Comparison of ENCODE assay signal across 14 cellular contexts in genomic region chr11:133383689-133384088, GRCh38.
A peak's percentile ranks its signal among the peaks of the same experiment; 100 is the strongest.
DNase-seq lines count a peak whose midpoint lies in the region; ATAC-seq and TF ChIP-seq lines count a peak whose summit lies in the region.
"Had no signal": no experiment of that assay in that cellular context is flagged by ENCODE, and none has a peak within 500 bp of the region (broad histone marks: within the 10 kb centered on the region; RNA-seq: fewer than 3 reads in every experiment).

No MANE protein-coding gene starts in this region.

- H3K9me3 ChIP-seq in prostate gland, result no peaks in the 10 kb centered on the region

- peaks cover 19% of the 10 kb centered on the region for H3K4me1 ChIP-seq in prostate gland (replicated peaks)

- no peak for TF ChIP-seq CTCF in VCaP (conservative IDR thresholded peaks at IDR 0.05)
- TF ChIP-seq CTCF in prostate gland (IDR thresholded peaks at IDR 0.05), result no peak

- H3K27me3 ChIP-seq in prostate gland (replicated peaks; ENCODE audit: insufficient read depth), result no peaks in the 10 kb centered on the region

- H3K27ac ChIP-seq in VCaP (peak overlapping the region; percentile 82), prostate gland (no peak overlapping the region)
- H3K27ac ChIP-seq: GM23248 had no signal

- no peak for TF ChIP-seq POLR2A in prostate gland (IDR thresholded peaks at IDR 0.05)

- intact Hi-C loops in prostate gland (cut with DNase I), result no loop called here

- no peaks in the 10 kb centered on the region for H3K36me3 ChIP-seq in prostate gland

- ATAC-seq in HG02840 (IDR thresholded peaks at IDR 0.05; ENCODE audit: low FRiP score, unreplicated experiment), result no peak

- peak; percentile 31 for DNase-seq in NCI-H82 (lab: John Stamatoyannopoulos, UW)
- peak; percentile 47 for DNase-seq in prostate gland (ENCODE audit: low spot score)
- DNase-seq in epidermal melanocyte (ENCODE audit: insufficient read length, low spot score), result no peak
- DNase-seq in T-helper 9 cell, result no peak
- DNase-seq: C1 segment of cervical spinal cord; Calu3; CD4-positive, alpha-beta memory T cell; COR-L47; DND-41; GM23248; H7; HCEC 1CT had no signal

- no peak overlapping the region for H3K4me3 ChIP-seq in prostate gland
- H3K4me3 ChIP-seq: GM23248 had no signal

- 16% methylated on average over 4 of the region's 4 CpGs for WGBS in prostate gland

Comparison
In these comparisons a context has a peak if more than half of its experiments do, and no peak if none do; other contexts are left out.
1. DNase-seq: peak in NCI-H82 (single experiment) and prostate gland (single experiment); none in epidermal melanocyte (single experiment) and T-helper 9 cell (single experiment).